ENCODE assay signal across 20 cellular contexts in the genomic region with DNA sequence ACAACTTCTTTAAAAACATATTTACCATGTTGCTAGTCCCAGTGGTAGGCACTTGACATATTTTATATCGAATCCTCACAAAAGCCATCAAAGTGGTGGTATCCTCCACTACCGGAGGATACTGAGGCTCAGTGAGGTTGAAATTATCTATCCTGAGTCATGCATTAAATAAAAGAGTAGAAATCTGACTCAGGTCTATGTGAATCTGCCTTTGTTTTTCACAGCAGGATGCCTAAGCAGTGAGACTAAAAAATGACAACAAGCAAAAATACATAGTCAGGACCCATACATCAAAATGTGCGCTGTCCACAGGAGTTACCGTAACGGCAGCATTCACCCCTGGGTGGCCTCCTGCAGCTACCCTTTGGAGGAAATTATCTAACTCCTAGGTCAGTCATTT.
"Had no signal": no experiment of that assay in that cellular context is flagged by ENCODE, and none has a peak within 500 bp of the region (broad histone marks: within the 10 kb centered on the region; RNA-seq: fewer than 3 reads in every experiment).

No MANE protein-coding gene starts in this region.

- H3K27ac Mint-ChIP-seq: endodermal cell, type B pancreatic cell, WTC11 had no signal

- H3K9me3 ChIP-seq: ascending aorta, lower lobe of right lung, ovary, prostate gland, testis, vagina had no signal

- DNase-seq: activated T-cell treated with anti-CD3 and anti-CD28 coated beads, Interleukin-2, amount 50 U/mL, for 1 hour; cerebellar nuclear complex; endodermal cell; foreskin fibroblast; lower lobe of right lung; naive thymus-derived CD4-positive, alpha-beta T cell; ovary; stimulated activated CD4-positive, alpha-beta T cell treated with anti-CD3 and anti-CD28 coated beads, Interleukin-2, amount 100 ng/mL, for 48 hours; stimulated activated CD8-positive, alpha-beta memory T cell treated with anti-CD3 and anti-CD28 coated beads, Interleukin-4, amount 100 ng/mL, for 48 hours; stimulated activated naive CD4-positive, alpha-beta T cell; testis had no signal

- FAIRE-seq: bronchial epithelial cell, TTC549 had no signal

- H3K4me3 Mint-ChIP-seq: endodermal cell; naive thymus-derived CD4-positive, alpha-beta T cell; type B pancreatic cell; WTC11 had no signal

- ATAC-seq: left lobe of liver; lower lobe of right lung; naive thymus-derived CD4-positive, alpha-beta T cell; WTC11 had no signal

- H3K4me1 ChIP-seq: prostate gland, testis, vagina had no signal

- H3K36me3 ChIP-seq: ovary, prostate gland had no signal

- H3K27me3 ChIP-seq: ascending aorta, ovary, testis, vagina had no signal

- H3K4me3 ChIP-seq: ascending aorta, coronary artery, lower lobe of right lung, ovary, prostate gland, testis, vagina had no signal

- H3K27ac ChIP-seq: ascending aorta, coronary artery, lower lobe of right lung, ovary, prostate gland, testis, vagina had no signal

- H3K27me3 Mint-ChIP-seq: naive thymus-derived CD4-positive, alpha-beta T cell; type B pancreatic cell had no signal

- H3K4me1 Mint-ChIP-seq: endodermal cell, WTC11 had no signal
